Comparison of ENCODE assay signal across 14 cellular contexts in the genomic region with DNA sequence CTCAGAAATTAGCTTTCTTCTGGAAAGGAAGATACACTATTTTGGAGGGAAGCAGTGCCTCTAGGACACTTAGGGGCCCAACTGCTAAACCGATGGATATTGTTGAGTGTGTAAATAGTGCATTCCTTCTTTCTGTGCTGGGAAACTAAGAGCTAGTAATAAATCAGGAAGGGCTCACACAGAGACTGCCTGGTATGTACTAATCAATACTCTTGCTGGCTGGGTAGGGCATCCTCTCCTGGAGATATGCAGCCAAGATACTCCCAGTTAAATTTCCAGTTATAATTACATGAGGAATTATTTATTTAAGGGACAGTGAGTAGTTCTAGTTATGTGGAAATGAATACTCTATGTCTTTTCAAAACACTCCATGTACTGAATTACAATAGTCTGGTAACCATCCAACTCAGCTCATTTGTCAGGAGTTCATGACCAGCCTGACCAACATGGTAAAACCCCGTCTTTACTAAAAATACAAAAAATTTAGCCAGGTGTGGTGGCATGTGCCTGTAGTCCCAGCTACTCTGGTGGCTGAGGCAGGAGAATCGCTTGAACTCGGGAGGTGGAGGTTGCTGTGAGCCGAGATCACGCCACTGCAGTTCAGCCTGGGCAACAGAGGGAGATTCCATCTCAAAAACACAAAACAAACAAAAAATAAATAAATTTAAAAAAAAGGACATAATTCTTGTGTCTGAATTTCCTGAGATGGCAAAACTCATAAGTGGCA.
DNase-seq lines count a peak whose midpoint lies in the region; ATAC-seq, FAIRE-seq and TF ChIP-seq lines count a peak whose summit lies in the region.
"Had no signal": no experiment of that assay in that cellular context is flagged by ENCODE, and none has a peak within 500 bp of the region (broad histone marks: within the 10 kb centered on the region; RNA-seq: fewer than 3 reads in every experiment).

No MANE protein-coding gene starts in this region.

- ATAC-seq in HepG2: no peak
- ATAC-seq in right lobe of liver: no peak
- ATAC-seq: CD8-positive, alpha-beta T cell had no signal

- peaks cover 2% of the 10 kb centered on the region for H3K36me3 Mint-ChIP-seq in activated T-helper 1 cell treated with anti-CD3 and anti-CD28 coated beads, Interleukin-12 subunit alpha, Interleukin-12 subunit beta, Interleukin-2, Interleukin-4 antibody, amounts not matched to agents 30 ng/mL and 10 ng/mL and 1 ng/mL, durations not matched to agents 14 hours and 24 hours and 36 hours (ENCODE audit: low read depth)
- no peaks in the 10 kb centered on the region for H3K36me3 Mint-ChIP-seq in type B pancreatic cell

- TF ChIP-seq RAD21 in HepG2 (CRISPR knock-in tag; IDR thresholded peaks at IDR 0.05): no peak

- H3F3A ChIP-seq in MM.1S (ENCODE audit: insufficient read depth, low read length): peaks cover 81% of the 10 kb centered on the region

- H3K9me2 ChIP-seq in MM.1S (replicated peaks; ENCODE audit: insufficient read depth, low read length): no peaks in the 10 kb centered on the region

- WGBS in HepG2 (ENCODE audit: low lambda C conversion rate): 59% methylated on average over 6 of the region's 6 CpGs
- WGBS in right lobe of liver (ENCODE audit: insufficient coverage, low coverage, low lambda C conversion rate, missing lambda C conversion rate): 74% methylated on average over 5 of the region's 6 CpGs

- H3K4me2 ChIP-seq in HepG2 (ENCODE audit: low read depth, low read length): peak overlapping the region; percentile 87
- H3K4me2 ChIP-seq in MM.1S (ENCODE audit: low read depth, low read length): peak overlapping the region; percentile 13; the same call in 1 of the 2 replicates

- TF ChIP-seq POLR2A in HepG2 (IDR thresholded peaks at IDR 0.05; ENCODE audit: insufficient read depth in 1 of 2, low read depth in 2 of 2, low read length in 2 of 2) (no peak), right lobe of liver (IDR thresholded peaks at IDR 0.05) (no peak)

- H3K27ac ChIP-seq in HepG2 (ENCODE audit: extremely low read length, insufficient read depth, low read length) (peak overlapping the region; percentile 89), right lobe of liver (no peak overlapping the region), MM.1S (ENCODE audit: low read length) (peak overlapping the region; percentile 37; the same call in 1 of the 2 replicates)

- TF ChIP-seq EP300 in HepG2 (IDR thresholded peaks at IDR 0.05; ENCODE audit: low read depth in 2 of 2, low read length in 2 of 2) (no peak), HepG2 (CRISPR knock-in tag; IDR thresholded peaks at IDR 0.05; ENCODE audit: borderline replicate concordance) (no peak)

- in situ Hi-C loops in HepG2 (cut with HindIII; ENCODE audit: extremely low pct_ligation_motif_present, low pct_unique_long_range_greater_than_20kb): loop anchor here (10.0 kb wide), 1 partner anchor 1777 kb away; a partner anchor contains a TSS

- H4K20me1 ChIP-seq in HepG2 (ENCODE audit: insufficient read depth, low read length) (no peaks in the 10 kb centered on the region), MM.1S (ENCODE audit: insufficient read depth, low read length) (no peaks in the 10 kb centered on the region)

- peak overlapping the region; percentile 81 for H3K27ac Mint-ChIP-seq in activated T-helper 1 cell treated with anti-CD3 and anti-CD28 coated beads, Interleukin-12 subunit alpha, Interleukin-12 subunit beta, Interleukin-2, Interleukin-4 antibody, amounts not matched to agents 30 ng/mL and 10 ng/mL and 1 ng/mL, durations not matched to agents 14 hours and 24 hours and 36 hours
- H3K27ac Mint-ChIP-seq in type B pancreatic cell: peak overlapping the region; percentile 71

- intact Hi-C loops in HepG2 (cut with micrococcal nuclease; ENCODE audit: unreplicated experiment) (no loop called here), right lobe of liver (cut with DNase I) (no loop called here)
- intact Hi-C loops in activated T-helper 1 cell treated with anti-CD3 and anti-CD28 coated beads, Interleukin-12 subunit alpha, Interleukin-12 subunit beta, Interleukin-2, Interleukin-4 antibody, amounts not matched to agents 30 ng/mL and 10 ng/mL and 1 ng/mL, durations not matched to agents 14 hours and 24 hours and 36 hours (cut with micrococcal nuclease): loop anchor here (5.0 kb wide), 2 partner anchors 1525 to 1540 kb away; a partner anchor contains a TSS

- no peak overlapping the region for H2AFZ ChIP-seq in HepG2 (ENCODE audit: low read length)
- H2AFZ ChIP-seq in MM.1S (ENCODE audit: low read length): no peak overlapping the region

- peak overlapping the region; percentile 87 for H3K4me3 Mint-ChIP-seq in activated T-helper 1 cell treated with anti-CD3 and anti-CD28 coated beads, Interleukin-12 subunit alpha, Interleukin-12 subunit beta, Interleukin-2, Interleukin-4 antibody, amounts not matched to agents 30 ng/mL and 10 ng/mL and 1 ng/mL, durations not matched to agents 14 hours and 24 hours and 36 hours
- H3K4me3 Mint-ChIP-seq in type B pancreatic cell: peak overlapping the region; percentile 67

- H3K27me3 ChIP-seq in HepG2 (ENCODE audit: control insufficient read depth in 1 of 2, insufficient read depth in 2 of 2, low read length in 2 of 2): no peaks in the 10 kb centered on the region; a peak in 1 of 5 replicates
- no peaks in the 10 kb centered on the region for H3K27me3 ChIP-seq in right lobe of liver
- no peaks in the 10 kb centered on the region for H3K27me3 ChIP-seq in MM.1S (replicated peaks; ENCODE audit: insufficient read depth, low read length)

- H3K4me1 ChIP-seq in HepG2 (ENCODE audit: insufficient read depth, low read length) (peaks cover 48% of the 10 kb centered on the region), right lobe of liver (peaks cover 0 to under 1% (median 0%) of the 10 kb centered on the region in 4 donors), MM.1S (ENCODE audit: low read length) (peaks cover 26% of the 10 kb centered on the region)

- no peaks in the 10 kb centered on the region for H3K9me3 Mint-ChIP-seq in activated T-helper 1 cell treated with anti-CD3 and anti-CD28 coated beads, Interleukin-12 subunit alpha, Interleukin-12 subunit beta, Interleukin-2, Interleukin-4 antibody, amounts not matched to agents 30 ng/mL and 10 ng/mL and 1 ng/mL, durations not matched to agents 14 hours and 24 hours and 36 hours
- no peaks in the 10 kb centered on the region for H3K9me3 Mint-ChIP-seq in type B pancreatic cell

- H3K4me3 ChIP-seq in HepG2 (replicated peaks in 1 of 3; ENCODE audit: insufficient read depth in 1 of 3, low read depth in 2 of 3, low read length in 3 of 3) (peak overlapping the region in 2 of 3 experiments; percentile 76 to 84; a peak in 2 of 6 replicates), right lobe of liver (no peak overlapping the region), MM.1S (ENCODE audit: low read length) (no peak overlapping the region)

- H3K4me1 Mint-ChIP-seq in activated T-helper 1 cell treated with anti-CD3 and anti-CD28 coated beads, Interleukin-12 subunit alpha, Interleukin-12 subunit beta, Interleukin-2, Interleukin-4 antibody, amounts not matched to agents 30 ng/mL and 10 ng/mL and 1 ng/mL, durations not matched to agents 14 hours and 24 hours and 36 hours (ENCODE audit: low read depth): peaks cover 68% of the 10 kb centered on the region
- H3K4me1 Mint-ChIP-seq in type B pancreatic cell (ENCODE audit: unreplicated experiment): peaks cover 39% of the 10 kb centered on the region

- no peaks in the 10 kb centered on the region for H3K36me3 ChIP-seq in HepG2 (replicated peaks in 1 of 2; ENCODE audit: control insufficient read depth in 1 of 2, insufficient read depth in 2 of 2, low read length in 2 of 2)
- H3K36me3 ChIP-seq in right lobe of liver: no peaks in the 10 kb centered on the region
- no peaks in the 10 kb centered on the region for H3K36me3 ChIP-seq in MM.1S (replicated peaks; ENCODE audit: insufficient read depth, low read length)

- DNase-seq in HepG2 (ENCODE audit: low spot score) (peak; percentile 47), right lobe of liver (no peak), MM.1S (peak; percentile 6), type B pancreatic cell (ENCODE audit: extremely low spot score, unreplicated experiment) (no peak), DMS53 (lab: John Stamatoyannopoulos, UW) (no peak), midbrain (lab: John Stamatoyannopoulos, UW) (no peak)
- no peak for DNase-seq in activated T-helper 1 cell treated with anti-CD3 and anti-CD28 coated beads, Interleukin-12 subunit alpha, Interleukin-12 subunit beta, Interleukin-2, Interleukin-4 antibody, amounts not matched to agents 30 ng/mL and 10 ng/mL and 1 ng/mL, durations not matched to agents 14 hours and 24 hours and 36 hours (ENCODE audit: low spot score)
- DNase-seq in stimulated activated CD4-positive, alpha-beta T cell treated with anti-CD3 and anti-CD28 coated beads, Interleukin-4, amount 100 ng/mL, for 24 hours: no peak
- DNase-seq: activated CD4-positive, alpha-beta T cell treated with anti-CD3 and anti-CD28 coated beads for 1 hour; anterior cingulate cortex; CD8-positive, alpha-beta T cell; hypothalamus; NCI-H2081 had no signal

- FAIRE-seq in HepG2 (lab: Jason Lieb, UNC): no peak
- FAIRE-seq: endometrium had no signal

- no peak for TF ChIP-seq CTCF in HepG2 (CRISPR knock-in tag; IDR thresholded peaks at IDR 0.05)
- no peak for TF ChIP-seq CTCF in right lobe of liver (IDR thresholded peaks at IDR 0.05)
- no peak for TF ChIP-seq CTCF in MM.1S (IDR thresholded peaks at IDR 0.05; ENCODE audit: low read length)
- TF ChIP-seq CTCF in type B pancreatic cell (conservative IDR thresholded peaks at IDR 0.05): no peak

- BruUV-seq in HepG2 (replicated peaks; lab: Mats Ljungman, UMichigan): no TSS peak

- no peak overlapping the region for H3K9ac ChIP-seq in HepG2 (ENCODE audit: insufficient read depth, low read depth, low read length)
- no peak overlapping the region for H3K9ac ChIP-seq in MM.1S (ENCODE audit: low read length)

- peaks cover 2% of the 10 kb centered on the region for H3K79me2 ChIP-seq in HepG2 (ENCODE audit: insufficient read depth, low read length)
- no peaks in the 10 kb centered on the region for H3K79me2 ChIP-seq in MM.1S (ENCODE audit: low read length)

- CTCF ChIA-PET in HepG2 (lab: Yijun Ruan, JAX; ENCODE audit: low intra/inter-chr PET ratio, low total read pairs): no interaction called here

- no peaks in the 10 kb centered on the region for H3K9me3 ChIP-seq in HepG2 (ENCODE audit: low read length)
- no peaks in the 10 kb centered on the region for H3K9me3 ChIP-seq in right lobe of liver
- no peaks in the 10 kb centered on the region for H3K9me3 ChIP-seq in MM.1S (replicated peaks; ENCODE audit: insufficient read depth, low read length)

- POLR2A ChIA-PET in HepG2 (lab: Yijun Ruan, JAX): interaction anchor here (1.0 to 7.1 kb wide), 8 partner anchors 11 to 1688 kb away, joined by 3 to 208 read pairs (median 18); a partner anchor contains a TSS

- H3K27me3 Mint-ChIP-seq in activated T-helper 1 cell treated with anti-CD3 and anti-CD28 coated beads, Interleukin-12 subunit alpha, Interleukin-12 subunit beta, Interleukin-2, Interleukin-4 antibody, amounts not matched to agents 30 ng/mL and 10 ng/mL and 1 ng/mL, durations not matched to agents 14 hours and 24 hours and 36 hours (ENCODE audit: insufficient read depth): no peaks in the 10 kb centered on the region
- no peaks in the 10 kb centered on the region for H3K27me3 Mint-ChIP-seq in type B pancreatic cell

TF ChIP-seq in HepG2, 621 proteins besides CTCF, POLR2A, EP300 and RAD21 (continues in another document):
- no peak for TF ChIP-seq FOXO1 (CRISPR knock-in tag; IDR thresholded peaks at IDR 0.05)

Comparison
In these comparisons a context has a peak if more than half of its experiments do, and no peak if none do; other contexts are left out.
1. DNase-seq: peak in HepG2 (single experiment) and MM.1S (single experiment); none in right lobe of liver (0 of 3), activated T-helper 1 cell treated with anti-CD3 and anti-CD28 coated beads, Interleukin-12 subunit alpha, Interleukin-12 subunit beta, Interleukin-2, Interleukin-4 antibody, amounts not matched to agents 30 ng/mL and 10 ng/mL and 1 ng/mL, durations not matched to agents 14 hours and 24 hours and 36 hours (single experiment), type B pancreatic cell (single experiment), DMS53 (single experiment), midbrain (single experiment) and stimulated activated CD4-positive, alpha-beta T cell treated with anti-CD3 and anti-CD28 coated beads, Interleukin-4, amount 100 ng/mL, for 24 hours (single experiment).
2. H3K27ac ChIP-seq: peak in HepG2 (single experiment) and MM.1S (single experiment); none in right lobe of liver (0 of 3).
3. H3K4me3 ChIP-seq: peak in HepG2 (2 of 3); none in right lobe of liver (0 of 3) and MM.1S (single experiment).